In the genomic region with DNA sequence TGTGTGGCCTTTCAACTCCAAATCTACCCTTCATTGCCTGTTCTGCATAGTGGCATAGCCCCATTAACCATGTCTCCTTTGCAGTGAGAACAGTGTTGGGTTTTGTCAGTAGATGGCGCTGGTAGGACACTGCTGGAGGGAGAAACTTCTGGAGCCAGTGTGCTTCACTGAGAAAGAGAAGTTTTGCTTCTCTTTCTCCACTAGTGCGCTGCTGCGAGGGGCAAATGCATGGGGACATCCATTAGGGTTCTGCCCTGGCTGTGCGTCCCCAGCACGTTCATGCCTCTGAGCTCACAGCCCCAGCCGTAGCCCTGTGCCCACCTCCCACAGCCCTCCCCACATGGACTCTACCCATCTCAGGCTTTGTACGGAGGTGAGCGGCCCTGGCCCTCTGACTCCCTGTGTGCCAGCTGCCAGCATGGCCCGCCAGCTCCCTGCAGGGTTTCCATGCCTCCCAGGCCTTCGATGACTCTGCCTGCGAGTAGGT, we compare ENCODE assay signal across 8 cellular contexts. TPM values are rescaled to one million over a fixed set of nuclear protein-coding genes. Genes with fewer than 3 reads are reported as not detected.
DNase-seq lines count a peak whose midpoint lies in the region; ATAC-seq, FAIRE-seq and TF ChIP-seq lines count a peak whose summit lies in the region.

No MANE protein-coding gene starts in this region.

- peak overlapping the region; percentile 38; the same call in 1 of the 2 replicates for H2AFZ ChIP-seq in K562 (ENCODE audit: low read depth, low read length)

- CTCF ChIA-PET in K562 (lab: Yijun Ruan, JAX; ENCODE audit: low intra/inter-chr PET ratio): interaction anchor here (0.7 to 3.3 kb wide), 5 partner anchors 57 to 340 kb away, joined by 3 to 27 read pairs (median 4); no protein-coding TSS in a partner anchor

- in situ Hi-C loops in GM13977 (cut with MboI; ENCODE audit: low pct_unique_long_range_greater_than_20kb, low sequenced_read_pairs, unreplicated experiment) (no loop called here), K562 (cut with MboI) (loop anchor here (5.0 kb wide), 1 partner anchor 340 kb away; no protein-coding TSS in a partner anchor)

- ATAC-seq in K562: peak; percentile 99
- no peak for ATAC-seq in GM19328 (IDR thresholded peaks at IDR 0.05; ENCODE audit: unreplicated experiment)

- DNase-seq in A172 (ENCODE audit: low spot score) (peak; percentile 25), GM13977 (ENCODE audit: low spot score) (peak; percentile 84), NCI-H2081 (lab: John Stamatoyannopoulos, UW) (peak; percentile 82 to 86), K562 (ENCODE audit: extremely low read depth in 1 of 4, low spot score in 3 of 4) (peak; percentile 74 to 83 (median 79)), iPS-NIHi11 (ENCODE audit: low spot score) (peak; percentile 86)
- peak; percentile 74 for DNase-seq in stimulated activated CD4-positive, alpha-beta T cell treated with anti-CD3 and anti-CD28 coated beads, Interleukin-15, amount 100 ng/mL, for 24 hours

- no peak for TF ChIP-seq EP300 in K562 (IDR thresholded peaks at IDR 0.05; ENCODE audit: low read length)

- no peak overlapping the region; the same call in 1 of the 2 replicates for H3K4me2 ChIP-seq in K562 (ENCODE audit: insufficient read depth, low read length)

- TF ChIP-seq RAD21 in K562 (CRISPR knock-in tag; conservative IDR thresholded peaks at IDR 0.05 in 1 of 2, IDR thresholded peaks at IDR 0.05 in 1 of 2): peak; percentile 90 to 97

- H3K9me1 ChIP-seq in K562 (ENCODE audit: control insufficient read depth, insufficient read depth, low read length): no peaks in the 10 kb centered on the region

- peaks cover 0 to 4% of the 10 kb centered on the region in 2 experiments; a peak in 2 of 5 replicates for H3K4me1 ChIP-seq in K562 (replicated peaks in 1 of 2; ENCODE audit: control insufficient read depth in 2 of 2, insufficient read depth in 2 of 2, low read length in 2 of 2)

- H3K36me3 ChIP-seq in K562 (ENCODE audit: control insufficient read depth, insufficient read depth, low read length): no peaks in the 10 kb centered on the region

- no peaks in the 10 kb centered on the region for H4K20me1 ChIP-seq in K562 (replicated peaks; ENCODE audit: control insufficient read depth, insufficient read depth, low read length)

- no TSS peak for BruUV-seq in K562 (replicated peaks; lab: Mats Ljungman, UMichigan)

- TF ChIP-seq POLR2A in K562 (conservative IDR thresholded peaks at IDR 0.05): no peak

- peak; percentile 66 for FAIRE-seq in TTC549 (lab: Jason Lieb, UNC)
- peak; percentile 89 for FAIRE-seq in K562 (lab: Jason Lieb, UNC)

- POLR2A ChIA-PET in K562 (lab: Yijun Ruan, JAX): interaction anchor here (0.6 kb wide), 1 partner anchor 133 kb away, joined by 3 read pairs; no protein-coding TSS in a partner anchor

- intact Hi-C loops in K562 (cut with micrococcal nuclease): loop anchor here (1.0 to 5.0 kb wide), 4 partner anchors 57 to 340 kb away; no protein-coding TSS in a partner anchor

- peaks cover 0 to 14% of the 10 kb centered on the region in 2 experiments; a peak in 3 of 5 replicates for H3K27me3 ChIP-seq in K562 (ENCODE audit: control insufficient read depth in 2 of 2, insufficient read depth in 2 of 2, low read length in 2 of 2)

- H3K4me3 ChIP-seq in K562: no peak overlapping the region

- no peak overlapping the region for H3K27ac ChIP-seq in K562 (ENCODE audit: extremely low read depth, low read depth, low read length)

- H3K9ac ChIP-seq in K562 (ENCODE audit: insufficient read depth in 1 of 2, low read depth in 2 of 2, low read length in 2 of 2): peak overlapping the region in 1 of 2 experiments; percentile 53; a peak in 2 of 4 replicates

- 9% methylated on average over 10 of the region's 11 CpGs for WGBS in K562 (ENCODE audit: insufficient coverage, low coverage, missing lambda C conversion rate)

- H3K9me3 ChIP-seq in K562 (replicated peaks; ENCODE audit: control insufficient read depth, insufficient read depth, low read depth, low read length): no peaks in the 10 kb centered on the region

- H3K79me2 ChIP-seq in K562 (ENCODE audit: control insufficient read depth, insufficient read depth, low read length): no peaks in the 10 kb centered on the region

- peak; percentile 92 for TF ChIP-seq CTCF in GM13977 (IDR thresholded peaks at IDR 0.05; ENCODE audit: extremely low read depth, insufficient read depth, missing control alignments)
- TF ChIP-seq CTCF in K562 (IDR thresholded peaks at IDR 0.05 in 2 of 3, conservative IDR thresholded peaks at IDR 0.05 in 1 of 3; ENCODE audit: insufficient read depth in 2 of 3, low read depth in 1 of 3, low read length in 3 of 3): peak; percentile 92 to 96 (median 94)

TF ChIP-seq in K562, 482 proteins besides CTCF, POLR2A, EP300 and RAD21 (continues in another document):
- TF ChIP-seq CXXC5 (CRISPR knock-in tag; IDR thresholded peaks at IDR 0.05) (peak; percentile 11; the same call in 1 of the 2 replicates), CREBBP (IDR thresholded peaks at IDR 0.05; ENCODE audit: low read depth, low read length) (no peak), HNRNPK (IDR thresholded peaks at IDR 0.05; ENCODE audit: low read depth, low read length, poor library complexity, severe bottlenecking) (no peak), ARID2 (IDR thresholded peaks at IDR 0.05) (peak; percentile 83), RCOR1 (IDR thresholded peaks at IDR 0.05; ENCODE audit: borderline replicate concordance in 1 of 2, low read depth in 2 of 2, low read length in 2 of 2) (peak in 1 of 2 experiments; percentile 6; a peak in 1 of 4 replicates), OTX1 (CRISPR knock-in tag; IDR thresholded peaks at IDR 0.05) (0 out of 2 replicates have a peak, but pooled peaks have one; percentile 20), STAG1 (CRISPR knock-in tag; IDR thresholded peaks at IDR 0.05; ENCODE audit: borderline replicate concordance) (peak; percentile 90), HMG20A (CRISPR knock-in tag; conservative IDR thresholded peaks at IDR 0.05) (no peak), MAZ (CRISPR knock-in tag; conservative IDR thresholded peaks at IDR 0.05 in 1 of 2, IDR thresholded peaks at IDR 0.05 in 1 of 2) (0 out of 4 replicates have a peak, but pooled peaks have one; percentile 29 to 37), NFYB (IDR thresholded peaks at IDR 0.05; ENCODE audit: extremely low read depth, insufficient read length) (no peak)
- TF ChIP-seq, protein P1, sequence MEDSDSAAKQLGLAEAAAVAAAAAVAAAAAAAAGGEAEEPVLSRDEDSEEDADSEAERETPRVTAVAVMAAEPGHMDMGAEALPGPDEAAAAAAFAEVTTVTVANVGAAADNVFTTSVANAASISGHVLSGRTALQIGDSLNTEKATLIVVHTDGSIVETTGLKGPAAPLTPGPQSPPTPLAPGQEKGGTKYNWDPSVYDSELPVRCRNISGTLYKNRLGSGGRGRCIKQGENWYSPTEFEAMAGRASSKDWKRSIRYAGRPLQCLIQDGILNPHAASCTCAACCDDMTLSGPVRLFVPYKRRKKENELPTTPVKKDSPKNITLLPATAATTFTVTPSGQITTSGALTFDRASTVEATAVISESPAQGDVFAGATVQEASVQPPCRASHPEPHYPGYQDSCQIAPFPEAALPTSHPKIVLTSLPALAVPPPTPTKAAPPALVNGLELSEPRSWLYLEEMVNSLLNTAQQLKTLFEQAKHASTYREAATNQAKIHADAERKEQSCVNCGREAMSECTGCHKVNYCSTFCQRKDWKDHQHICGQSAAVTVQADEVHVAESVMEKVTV (CRISPR knock-in tag; IDR thresholded peaks at IDR 0.05): peak; percentile 92
- TF ChIP-seq, protein P2, sequence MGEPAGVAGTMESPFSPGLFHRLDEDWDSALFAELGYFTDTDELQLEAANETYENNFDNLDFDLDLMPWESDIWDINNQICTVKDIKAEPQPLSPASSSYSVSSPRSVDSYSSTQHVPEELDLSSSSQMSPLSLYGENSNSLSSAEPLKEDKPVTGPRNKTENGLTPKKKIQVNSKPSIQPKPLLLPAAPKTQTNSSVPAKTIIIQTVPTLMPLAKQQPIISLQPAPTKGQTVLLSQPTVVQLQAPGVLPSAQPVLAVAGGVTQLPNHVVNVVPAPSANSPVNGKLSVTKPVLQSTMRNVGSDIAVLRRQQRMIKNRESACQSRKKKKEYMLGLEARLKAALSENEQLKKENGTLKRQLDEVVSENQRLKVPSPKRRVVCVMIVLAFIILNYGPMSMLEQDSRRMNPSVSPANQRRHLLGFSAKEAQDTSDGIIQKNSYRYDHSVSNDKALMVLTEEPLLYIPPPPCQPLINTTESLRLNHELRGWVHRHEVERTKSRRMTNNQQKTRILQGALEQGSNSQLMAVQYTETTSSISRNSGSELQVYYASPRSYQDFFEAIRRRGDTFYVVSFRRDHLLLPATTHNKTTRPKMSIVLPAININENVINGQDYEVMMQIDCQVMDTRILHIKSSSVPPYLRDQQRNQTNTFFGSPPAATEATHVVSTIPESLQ (CRISPR knock-in tag; IDR thresholded peaks at IDR 0.05): no peak

RNA-seq across cellular contexts. Expression of a gene that starts 53.1 kb away (rescaled TPM):
- total RNA-seq in A172 (2014; rRNA removed; shearing (Covaris generic)): 3.1 and 3.6 TPM in 2 replicates
- total RNA-seq in K562 (2011; cell fraction: chromatin; rRNA removed; ENCODE audit: low replicate concordance): 0.76 and 1.4 TPM in 2 replicates
- 0.66 and 0.67 TPM in 2 replicates for total RNA-seq in K562 (2011; cell fraction: nucleolus; rRNA removed)
- 0.73 and 0.76 TPM in 2 replicates for total RNA-seq in K562 (2011; cell fraction: nucleoplasm; rRNA removed)
- total RNA-seq in K562 (2014; rRNA removed) (0.59 and 0.82 TPM in 2 replicates), K562 (2014; rRNA removed; fragmentation: Illumina TruSeq; extraction: Trizol) (0.69 and 0.77 TPM in 2 replicates), K562 (2015; rRNA removed; fragmentation: Illumina TruSeq; extraction: Trizol) (0.38 and 0.47 TPM in 2 replicates), K562 (2021) (1.2 and 1.3 TPM in 2 replicates)
- polyA plus RNA-seq in K562 (2011; rRNA removed) (0.78 and 1.2 TPM in 2 replicates), K562 (2014; fragmentation: Illumina TruSeq; extraction: Trizol) (0.71 and 0.75 TPM in 2 replicates), K562 (2014; fragmentation: Nextera tagmentation; extraction: Ambion mirVana) (under 1 TPM; 0.06 to 0.15 TPM), K562 (2014; rRNA removed) (0.43 and 0.45 TPM in 2 replicates)
- 0.97 and 1.3 TPM in 2 replicates for polyA plus RNA-seq in K562 (2011; cell fraction: cytosol; rRNA removed)
- 1.9 and 2.7 TPM in 2 replicates for polyA plus RNA-seq in K562 (2011; cell fraction: nucleus; rRNA removed)
- polyA plus RNA-seq in K562 (2012): 0.66 and 1.9 TPM in 2 replicates
- 1.2 and 1.3 TPM in 2 replicates for polyA minus RNA-seq in K562 (2011; rRNA and poly(A)+ RNA removed)
- polyA minus RNA-seq in K562 (2011; cell fraction: cytosol; rRNA and poly(A)+ RNA removed): 0.73 and 1.1 TPM in 2 replicates
- polyA minus RNA-seq in K562 (2011; cell fraction: nucleus; rRNA and poly(A)+ RNA removed): 0.40 and 0.56 TPM in 2 replicates

Comparison
In these comparisons a context has a peak if more than half of its experiments do, and no peak if none do; other contexts are left out.
1. DNase-seq: peak in every context shown above with its lines; median percentile 86 in iPS-NIHi11; 84 in GM13977; 84 in NCI-H2081; 79 in K562; 74 in stimulated activated CD4-positive, alpha-beta T cell treated with anti-CD3 and anti-CD28 coated beads, Interleukin-15, amount 100 ng/mL, for 24 hours; 25 in A172.